ENCODE assay signal across 1 cellular context in the genomic region with DNA sequence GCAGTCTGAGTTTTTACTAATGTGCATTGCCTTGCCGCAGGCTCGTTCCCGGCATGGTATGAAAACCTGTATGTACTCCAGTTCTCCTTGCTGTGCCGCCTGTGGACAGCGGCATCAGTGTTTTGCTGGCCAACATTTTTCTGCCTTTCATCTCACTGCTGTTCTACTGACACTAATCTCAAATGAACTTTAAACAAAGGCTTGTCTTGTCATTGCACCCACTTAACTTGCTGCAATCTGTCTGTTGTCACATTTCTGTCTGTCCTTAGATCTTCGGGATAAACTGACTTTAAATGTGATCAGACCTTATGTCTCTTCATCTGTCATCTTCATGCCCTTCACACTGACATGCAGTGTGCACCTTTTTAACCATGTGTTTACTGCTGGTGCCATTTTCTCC.
A peak's percentile ranks its signal among the peaks of the same experiment; 100 is the strongest.
TF ChIP-seq lines count a peak whose summit lies in the region.

No MANE protein-coding gene starts in this region.

TF ChIP-seq in HepG2, 621 proteins besides CTCF, POLR2A, EP300 and RAD21 (continued from another document and continues in another):
- TF ChIP-seq ZNF557 (CRISPR knock-in tag; IDR thresholded peaks at IDR 0.05): no peak
- TF ChIP-seq, protein P1, sequence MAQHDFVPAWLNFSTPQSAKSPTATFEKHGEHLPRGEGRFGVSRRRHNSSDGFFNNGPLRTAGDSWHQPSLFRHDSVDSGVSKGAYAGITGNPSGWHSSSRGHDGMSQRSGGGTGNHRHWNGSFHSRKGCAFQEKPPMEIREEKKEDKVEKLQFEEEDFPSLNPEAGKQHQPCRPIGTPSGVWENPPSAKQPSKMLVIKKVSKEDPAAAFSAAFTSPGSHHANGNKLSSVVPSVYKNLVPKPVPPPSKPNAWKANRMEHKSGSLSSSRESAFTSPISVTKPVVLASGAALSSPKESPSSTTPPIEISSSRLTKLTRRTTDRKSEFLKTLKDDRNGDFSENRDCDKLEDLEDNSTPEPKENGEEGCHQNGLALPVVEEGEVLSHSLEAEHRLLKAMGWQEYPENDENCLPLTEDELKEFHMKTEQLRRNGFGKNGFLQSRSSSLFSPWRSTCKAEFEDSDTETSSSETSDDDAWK (CRISPR knock-in tag; IDR thresholded peaks at IDR 0.05): no peak
- TF ChIP-seq, protein P2, sequence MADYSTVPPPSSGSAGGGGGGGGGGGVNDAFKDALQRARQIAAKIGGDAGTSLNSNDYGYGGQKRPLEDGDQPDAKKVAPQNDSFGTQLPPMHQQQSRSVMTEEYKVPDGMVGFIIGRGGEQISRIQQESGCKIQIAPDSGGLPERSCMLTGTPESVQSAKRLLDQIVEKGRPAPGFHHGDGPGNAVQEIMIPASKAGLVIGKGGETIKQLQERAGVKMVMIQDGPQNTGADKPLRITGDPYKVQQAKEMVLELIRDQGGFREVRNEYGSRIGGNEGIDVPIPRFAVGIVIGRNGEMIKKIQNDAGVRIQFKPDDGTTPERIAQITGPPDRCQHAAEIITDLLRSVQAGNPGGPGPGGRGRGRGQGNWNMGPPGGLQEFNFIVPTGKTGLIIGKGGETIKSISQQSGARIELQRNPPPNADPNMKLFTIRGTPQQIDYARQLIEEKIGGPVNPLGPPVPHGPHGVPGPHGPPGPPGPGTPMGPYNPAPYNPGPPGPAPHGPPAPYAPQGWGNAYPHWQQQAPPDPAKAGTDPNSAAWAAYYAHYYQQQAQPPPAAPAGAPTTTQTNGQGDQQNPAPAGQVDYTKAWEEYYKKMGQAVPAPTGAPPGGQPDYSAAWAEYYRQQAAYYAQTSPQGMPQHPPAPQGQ (CRISPR knock-in tag; IDR thresholded peaks at IDR 0.05; ENCODE audit: borderline replicate concordance): no peak
- no peak for TF ChIP-seq CENPX (CRISPR knock-in tag; IDR thresholded peaks at IDR 0.05)
- TF ChIP-seq, protein P3, sequence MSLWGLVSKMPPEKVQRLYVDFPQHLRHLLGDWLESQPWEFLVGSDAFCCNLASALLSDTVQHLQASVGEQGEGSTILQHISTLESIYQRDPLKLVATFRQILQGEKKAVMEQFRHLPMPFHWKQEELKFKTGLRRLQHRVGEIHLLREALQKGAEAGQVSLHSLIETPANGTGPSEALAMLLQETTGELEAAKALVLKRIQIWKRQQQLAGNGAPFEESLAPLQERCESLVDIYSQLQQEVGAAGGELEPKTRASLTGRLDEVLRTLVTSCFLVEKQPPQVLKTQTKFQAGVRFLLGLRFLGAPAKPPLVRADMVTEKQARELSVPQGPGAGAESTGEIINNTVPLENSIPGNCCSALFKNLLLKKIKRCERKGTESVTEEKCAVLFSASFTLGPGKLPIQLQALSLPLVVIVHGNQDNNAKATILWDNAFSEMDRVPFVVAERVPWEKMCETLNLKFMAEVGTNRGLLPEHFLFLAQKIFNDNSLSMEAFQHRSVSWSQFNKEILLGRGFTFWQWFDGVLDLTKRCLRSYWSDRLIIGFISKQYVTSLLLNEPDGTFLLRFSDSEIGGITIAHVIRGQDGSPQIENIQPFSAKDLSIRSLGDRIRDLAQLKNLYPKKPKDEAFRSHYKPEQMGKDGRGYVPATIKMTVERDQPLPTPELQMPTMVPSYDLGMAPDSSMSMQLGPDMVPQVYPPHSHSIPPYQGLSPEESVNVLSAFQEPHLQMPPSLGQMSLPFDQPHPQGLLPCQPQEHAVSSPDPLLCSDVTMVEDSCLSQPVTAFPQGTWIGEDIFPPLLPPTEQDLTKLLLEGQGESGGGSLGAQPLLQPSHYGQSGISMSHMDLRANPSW (CRISPR knock-in tag; IDR thresholded peaks at IDR 0.05; ENCODE audit: borderline replicate concordance): no peak
- TF ChIP-seq NCOR1 (IDR thresholded peaks at IDR 0.05; ENCODE audit: borderline replicate concordance, low read length): peak; percentile 47; the same call in 1 of the 2 replicates
- no peak for TF ChIP-seq ZKSCAN8 (CRISPR knock-in tag; IDR thresholded peaks at IDR 0.05; ENCODE audit: borderline replicate concordance)
- TF ChIP-seq MIER2 (CRISPR knock-in tag; IDR thresholded peaks at IDR 0.05): peak; percentile 64; the same call in 1 of the 2 replicates
- TF ChIP-seq YEATS4 (CRISPR knock-in tag; IDR thresholded peaks at IDR 0.05; ENCODE audit: borderline replicate concordance): no peak
- TF ChIP-seq ZNF761 (CRISPR knock-in tag; conservative IDR thresholded peaks at IDR 0.05): no peak
- TF ChIP-seq, protein P4, sequence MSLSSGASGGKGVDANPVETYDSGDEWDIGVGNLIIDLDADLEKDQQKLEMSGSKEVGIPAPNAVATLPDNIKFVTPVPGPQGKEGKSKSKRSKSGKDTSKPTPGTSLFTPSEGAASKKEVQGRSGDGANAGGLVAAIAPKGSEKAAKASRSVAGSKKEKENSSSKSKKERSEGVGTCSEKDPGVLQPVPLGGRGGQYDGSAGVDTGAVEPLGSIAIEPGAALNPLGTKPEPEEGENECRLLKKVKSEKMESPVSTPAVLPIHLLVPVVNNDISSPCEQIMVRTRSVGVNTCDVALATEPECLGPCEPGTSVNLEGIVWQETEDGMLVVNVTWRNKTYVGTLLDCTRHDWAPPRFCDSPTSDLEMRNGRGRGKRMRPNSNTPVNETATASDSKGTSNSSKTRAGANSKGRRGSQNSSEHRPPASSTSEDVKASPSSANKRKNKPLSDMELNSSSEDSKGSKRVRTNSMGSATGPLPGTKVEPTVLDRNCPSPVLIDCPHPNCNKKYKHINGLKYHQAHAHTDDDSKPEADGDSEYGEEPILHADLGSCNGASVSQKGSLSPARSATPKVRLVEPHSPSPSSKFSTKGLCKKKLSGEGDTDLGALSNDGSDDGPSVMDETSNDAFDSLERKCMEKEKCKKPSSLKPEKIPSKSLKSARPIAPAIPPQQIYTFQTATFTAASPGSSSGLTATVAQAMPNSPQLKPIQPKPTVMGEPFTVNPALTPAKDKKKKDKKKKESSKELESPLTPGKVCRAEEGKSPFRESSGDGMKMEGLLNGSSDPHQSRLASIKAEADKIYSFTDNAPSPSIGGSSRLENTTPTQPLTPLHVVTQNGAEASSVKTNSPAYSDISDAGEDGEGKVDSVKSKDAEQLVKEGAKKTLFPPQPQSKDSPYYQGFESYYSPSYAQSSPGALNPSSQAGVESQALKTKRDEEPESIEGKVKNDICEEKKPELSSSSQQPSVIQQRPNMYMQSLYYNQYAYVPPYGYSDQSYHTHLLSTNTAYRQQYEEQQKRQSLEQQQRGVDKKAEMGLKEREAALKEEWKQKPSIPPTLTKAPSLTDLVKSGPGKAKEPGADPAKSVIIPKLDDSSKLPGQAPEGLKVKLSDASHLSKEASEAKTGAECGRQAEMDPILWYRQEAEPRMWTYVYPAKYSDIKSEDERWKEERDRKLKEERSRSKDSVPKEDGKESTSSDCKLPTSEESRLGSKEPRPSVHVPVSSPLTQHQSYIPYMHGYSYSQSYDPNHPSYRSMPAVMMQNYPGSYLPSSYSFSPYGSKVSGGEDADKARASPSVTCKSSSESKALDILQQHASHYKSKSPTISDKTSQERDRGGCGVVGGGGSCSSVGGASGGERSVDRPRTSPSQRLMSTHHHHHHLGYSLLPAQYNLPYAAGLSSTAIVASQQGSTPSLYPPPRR (CRISPR knock-in tag; IDR thresholded peaks at IDR 0.05; ENCODE audit: borderline replicate concordance): no peak
- TF ChIP-seq YEATS2 (CRISPR knock-in tag; IDR thresholded peaks at IDR 0.05; ENCODE audit: borderline replicate concordance): no peak
- TF ChIP-seq, protein P5, sequence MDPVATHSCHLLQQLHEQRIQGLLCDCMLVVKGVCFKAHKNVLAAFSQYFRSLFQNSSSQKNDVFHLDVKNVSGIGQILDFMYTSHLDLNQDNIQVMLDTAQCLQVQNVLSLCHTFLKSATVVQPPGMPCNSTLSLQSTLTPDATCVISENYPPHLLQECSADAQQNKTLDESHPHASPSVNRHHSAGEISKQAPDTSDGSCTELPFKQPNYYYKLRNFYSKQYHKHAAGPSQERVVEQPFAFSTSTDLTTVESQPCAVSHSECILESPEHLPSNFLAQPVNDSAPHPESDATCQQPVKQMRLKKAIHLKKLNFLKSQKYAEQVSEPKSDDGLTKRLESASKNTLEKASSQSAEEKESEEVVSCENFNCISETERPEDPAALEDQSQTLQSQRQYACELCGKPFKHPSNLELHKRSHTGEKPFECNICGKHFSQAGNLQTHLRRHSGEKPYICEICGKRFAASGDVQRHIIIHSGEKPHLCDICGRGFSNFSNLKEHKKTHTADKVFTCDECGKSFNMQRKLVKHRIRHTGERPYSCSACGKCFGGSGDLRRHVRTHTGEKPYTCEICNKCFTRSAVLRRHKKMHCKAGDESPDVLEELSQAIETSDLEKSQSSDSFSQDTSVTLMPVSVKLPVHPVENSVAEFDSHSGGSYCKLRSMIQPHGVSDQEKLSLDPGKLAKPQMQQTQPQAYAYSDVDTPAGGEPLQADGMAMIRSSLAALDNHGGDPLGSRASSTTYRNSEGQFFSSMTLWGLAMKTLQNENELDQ (CRISPR knock-in tag; IDR thresholded peaks at IDR 0.05; ENCODE audit: borderline replicate concordance): no peak
- TF ChIP-seq SNAPC2 (CRISPR knock-in tag; IDR thresholded peaks at IDR 0.05): no peak
- no peak for TF ChIP-seq ZNF75D (CRISPR knock-in tag; IDR thresholded peaks at IDR 0.05; ENCODE audit: borderline replicate concordance)
- no peak for TF ChIP-seq ZBTB38 (CRISPR knock-in tag; IDR thresholded peaks at IDR 0.05)
- no peak for TF ChIP-seq ZNF790 (CRISPR knock-in tag; IDR thresholded peaks at IDR 0.05; ENCODE audit: borderline replicate concordance)
- TF ChIP-seq, protein P6, sequence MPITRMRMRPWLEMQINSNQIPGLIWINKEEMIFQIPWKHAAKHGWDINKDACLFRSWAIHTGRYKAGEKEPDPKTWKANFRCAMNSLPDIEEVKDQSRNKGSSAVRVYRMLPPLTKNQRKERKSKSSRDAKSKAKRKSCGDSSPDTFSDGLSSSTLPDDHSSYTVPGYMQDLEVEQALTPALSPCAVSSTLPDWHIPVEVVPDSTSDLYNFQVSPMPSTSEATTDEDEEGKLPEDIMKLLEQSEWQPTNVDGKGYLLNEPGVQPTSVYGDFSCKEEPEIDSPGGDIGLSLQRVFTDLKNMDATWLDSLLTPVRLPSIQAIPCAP (CRISPR knock-in tag; IDR thresholded peaks at IDR 0.05; ENCODE audit: low read depth): no peak
- TF ChIP-seq, protein P7, sequence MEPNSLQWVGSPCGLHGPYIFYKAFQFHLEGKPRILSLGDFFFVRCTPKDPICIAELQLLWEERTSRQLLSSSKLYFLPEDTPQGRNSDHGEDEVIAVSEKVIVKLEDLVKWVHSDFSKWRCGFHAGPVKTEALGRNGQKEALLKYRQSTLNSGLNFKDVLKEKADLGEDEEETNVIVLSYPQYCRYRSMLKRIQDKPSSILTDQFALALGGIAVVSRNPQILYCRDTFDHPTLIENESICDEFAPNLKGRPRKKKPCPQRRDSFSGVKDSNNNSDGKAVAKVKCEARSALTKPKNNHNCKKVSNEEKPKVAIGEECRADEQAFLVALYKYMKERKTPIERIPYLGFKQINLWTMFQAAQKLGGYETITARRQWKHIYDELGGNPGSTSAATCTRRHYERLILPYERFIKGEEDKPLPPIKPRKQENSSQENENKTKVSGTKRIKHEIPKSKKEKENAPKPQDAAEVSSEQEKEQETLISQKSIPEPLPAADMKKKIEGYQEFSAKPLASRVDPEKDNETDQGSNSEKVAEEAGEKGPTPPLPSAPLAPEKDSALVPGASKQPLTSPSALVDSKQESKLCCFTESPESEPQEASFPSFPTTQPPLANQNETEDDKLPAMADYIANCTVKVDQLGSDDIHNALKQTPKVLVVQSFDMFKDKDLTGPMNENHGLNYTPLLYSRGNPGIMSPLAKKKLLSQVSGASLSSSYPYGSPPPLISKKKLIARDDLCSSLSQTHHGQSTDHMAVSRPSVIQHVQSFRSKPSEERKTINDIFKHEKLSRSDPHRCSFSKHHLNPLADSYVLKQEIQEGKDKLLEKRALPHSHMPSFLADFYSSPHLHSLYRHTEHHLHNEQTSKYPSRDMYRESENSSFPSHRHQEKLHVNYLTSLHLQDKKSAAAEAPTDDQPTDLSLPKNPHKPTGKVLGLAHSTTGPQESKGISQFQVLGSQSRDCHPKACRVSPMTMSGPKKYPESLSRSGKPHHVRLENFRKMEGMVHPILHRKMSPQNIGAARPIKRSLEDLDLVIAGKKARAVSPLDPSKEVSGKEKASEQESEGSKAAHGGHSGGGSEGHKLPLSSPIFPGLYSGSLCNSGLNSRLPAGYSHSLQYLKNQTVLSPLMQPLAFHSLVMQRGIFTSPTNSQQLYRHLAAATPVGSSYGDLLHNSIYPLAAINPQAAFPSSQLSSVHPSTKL (CRISPR knock-in tag; IDR thresholded peaks at IDR 0.05): peak; percentile 27; the same call in 1 of the 2 replicates
- TF ChIP-seq ZNF317 (CRISPR knock-in tag; IDR thresholded peaks at IDR 0.05): no peak
- peak; percentile 42 for TF ChIP-seq HNF4A (CRISPR knock-in tag; IDR thresholded peaks at IDR 0.05)
- TF ChIP-seq, protein P8, sequence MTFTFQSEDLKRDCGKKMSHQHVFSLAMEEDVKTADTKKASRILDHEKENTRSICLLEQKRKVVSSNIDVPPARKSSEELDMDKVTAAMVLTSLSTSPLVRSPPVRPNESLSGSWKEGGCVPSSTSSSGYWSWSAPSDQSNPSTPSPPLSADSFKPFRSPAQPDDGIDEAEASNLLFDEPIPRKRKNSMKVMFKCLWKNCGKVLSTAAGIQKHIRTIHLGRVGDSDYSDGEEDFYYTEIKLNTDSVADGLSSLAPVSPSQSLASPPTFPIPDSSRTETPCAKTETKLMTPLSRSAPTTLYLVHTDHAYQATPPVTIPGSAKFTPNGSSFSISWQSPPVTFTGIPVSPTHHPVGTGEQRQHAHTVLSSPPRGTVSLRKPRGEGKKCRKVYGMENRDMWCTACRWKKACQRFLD (CRISPR knock-in tag; IDR thresholded peaks at IDR 0.05; ENCODE audit: borderline replicate concordance): no peak
- peak; percentile 21; the same call in 1 of the 2 replicates for TF ChIP-seq BCL6 (CRISPR knock-in tag; IDR thresholded peaks at IDR 0.05)
- no peak for TF ChIP-seq SP1 (IDR thresholded peaks at IDR 0.05)
- TF ChIP-seq SP1 (CRISPR knock-in tag; IDR thresholded peaks at IDR 0.05): no peak
- no peak for TF ChIP-seq ZNF333 (CRISPR knock-in tag; IDR thresholded peaks at IDR 0.05; ENCODE audit: borderline replicate concordance)
- TF ChIP-seq NFKB2 (CRISPR knock-in tag; IDR thresholded peaks at IDR 0.05; ENCODE audit: borderline replicate concordance): no peak
- TF ChIP-seq RFXAP (CRISPR knock-in tag; IDR thresholded peaks at IDR 0.05; ENCODE audit: borderline replicate concordance): no peak
- TF ChIP-seq, protein P9, sequence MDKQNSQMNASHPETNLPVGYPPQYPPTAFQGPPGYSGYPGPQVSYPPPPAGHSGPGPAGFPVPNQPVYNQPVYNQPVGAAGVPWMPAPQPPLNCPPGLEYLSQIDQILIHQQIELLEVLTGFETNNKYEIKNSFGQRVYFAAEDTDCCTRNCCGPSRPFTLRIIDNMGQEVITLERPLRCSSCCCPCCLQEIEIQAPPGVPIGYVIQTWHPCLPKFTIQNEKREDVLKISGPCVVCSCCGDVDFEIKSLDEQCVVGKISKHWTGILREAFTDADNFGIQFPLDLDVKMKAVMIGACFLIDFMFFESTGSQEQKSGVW (CRISPR knock-in tag; IDR thresholded peaks at IDR 0.05; ENCODE audit: borderline replicate concordance): no peak
- TF ChIP-seq, protein P10, sequence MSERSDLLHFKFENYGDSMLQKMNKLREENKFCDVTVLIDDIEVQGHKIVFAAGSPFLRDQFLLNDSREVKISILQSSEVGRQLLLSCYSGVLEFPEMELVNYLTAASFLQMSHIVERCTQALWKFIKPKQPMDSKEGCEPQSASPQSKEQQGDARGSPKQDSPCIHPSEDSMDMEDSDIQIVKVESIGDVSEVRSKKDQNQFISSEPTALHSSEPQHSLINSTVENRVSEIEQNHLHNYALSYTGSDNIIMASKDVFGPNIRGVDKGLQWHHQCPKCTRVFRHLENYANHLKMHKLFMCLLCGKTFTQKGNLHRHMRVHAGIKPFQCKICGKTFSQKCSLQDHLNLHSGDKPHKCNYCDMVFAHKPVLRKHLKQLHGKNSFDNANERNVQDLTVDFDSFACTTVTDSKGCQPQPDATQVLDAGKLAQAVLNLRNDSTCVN (CRISPR knock-in tag; IDR thresholded peaks at IDR 0.05; ENCODE audit: borderline replicate concordance): no peak
- no peak for TF ChIP-seq TMF1 (CRISPR knock-in tag; IDR thresholded peaks at IDR 0.05; ENCODE audit: low read depth)
- peak; percentile 6; the same call in 1 of the 2 replicates for TF ChIP-seq FOXA3 (CRISPR knock-in tag; IDR thresholded peaks at IDR 0.05)
- no peak for TF ChIP-seq ZNF225 (CRISPR knock-in tag; IDR thresholded peaks at IDR 0.05)
- TF ChIP-seq TEAD3 (CRISPR knock-in tag; optimal IDR thresholded peaks at IDR 0.05; ENCODE audit: borderline replicate concordance): peak; percentile 49
- peak; percentile 23; the same call in 1 of the 2 replicates for TF ChIP-seq CEBPG (CRISPR knock-in tag; IDR thresholded peaks at IDR 0.05)
